ENCODE assay signal across 6 cellular contexts in the genomic region with DNA sequence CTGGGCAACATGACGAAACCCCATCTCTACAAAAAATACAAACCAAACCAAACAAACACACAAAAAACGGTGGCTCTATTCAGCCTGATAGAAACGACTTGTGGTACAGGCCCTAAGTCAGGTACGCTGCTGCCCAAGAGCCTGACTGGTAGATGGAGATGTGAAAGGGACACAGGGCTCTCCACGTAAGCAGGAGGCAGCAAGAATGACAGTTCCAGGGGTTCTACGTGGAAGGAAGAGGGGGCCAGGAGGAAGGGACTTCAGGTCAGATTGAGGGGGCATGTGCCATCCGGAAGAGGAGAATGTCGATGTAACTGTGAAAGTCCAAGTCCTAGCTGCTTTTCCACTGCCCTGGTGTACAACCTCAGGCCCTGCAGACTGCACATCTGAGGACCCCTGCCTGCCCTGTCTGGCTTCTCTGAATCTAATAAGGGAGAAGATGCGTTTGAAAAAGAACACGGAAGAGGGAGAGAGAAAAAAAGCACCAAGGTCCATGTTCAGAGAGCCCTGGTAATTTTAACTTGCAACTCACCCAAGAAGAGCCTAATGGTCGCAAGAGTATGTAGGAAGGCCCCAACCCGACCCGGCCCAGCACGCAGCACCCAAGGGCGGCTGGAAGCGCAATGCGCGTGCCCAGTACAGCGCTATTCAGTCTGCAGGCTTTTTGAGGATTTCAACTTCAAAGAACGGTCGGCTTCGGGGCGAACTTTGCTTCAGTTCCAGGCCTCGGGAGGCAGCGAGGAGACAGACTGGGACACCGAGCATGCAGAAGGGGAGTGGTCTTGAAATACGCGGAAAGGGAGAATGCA. TPM values are rescaled to one million over a fixed set of nuclear protein-coding genes. Genes with fewer than 3 reads are reported as not detected.
DNase-seq lines count a peak whose midpoint lies in the region.

No MANE protein-coding gene starts in this region.

- H3K27me3 Mint-ChIP-seq in activated naive CD8-positive, alpha-beta T cell treated with anti-CD3 and anti-CD28 coated beads for 36 hours = no peaks in the 10 kb centered on the region

- H3K36me3 Mint-ChIP-seq in activated naive CD8-positive, alpha-beta T cell treated with anti-CD3 and anti-CD28 coated beads for 36 hours = peaks cover 27% of the 10 kb centered on the region

- peaks cover 54% of the 10 kb centered on the region for H3K4me1 Mint-ChIP-seq in activated naive CD8-positive, alpha-beta T cell treated with anti-CD3 and anti-CD28 coated beads for 36 hours

- H3K9me3 Mint-ChIP-seq in activated naive CD8-positive, alpha-beta T cell treated with anti-CD3 and anti-CD28 coated beads for 36 hours = no peaks in the 10 kb centered on the region

- H3K4me3 ChIP-seq in mononuclear cell (ENCODE audit: low read length) = peak overlapping the region; percentile 60

- peak overlapping the region; percentile 97 for H3K27ac Mint-ChIP-seq in activated naive CD8-positive, alpha-beta T cell treated with anti-CD3 and anti-CD28 coated beads for 36 hours

- peak; percentile 49 for DNase-seq in SIG-M5 treated with dmso at 0.1 percent for 504 hours (lab: John Stamatoyannopoulos, UW; ENCODE audit: unreplicated experiment)
- no peak for DNase-seq in SIG-M5 (lab: John Stamatoyannopoulos, UW)
- DNase-seq in activated naive CD8-positive, alpha-beta T cell treated with anti-CD3 and anti-CD28 coated beads for 36 hours = no peak
- DNase-seq in NCI-H1105 (lab: John Stamatoyannopoulos, UW) = no peak
- no peak for DNase-seq in stimulated activated CD4-positive, alpha-beta T cell treated with anti-CD3 and anti-CD28 coated beads, Interleukin-4, amount 100 ng/mL, for 1 hour

- peaks cover 83% of the 10 kb centered on the region for H3K4me1 ChIP-seq in mononuclear cell (ENCODE audit: insufficient read depth, low read length)

- H3K27me3 ChIP-seq in mononuclear cell (ENCODE audit: insufficient read depth, low read length) = no peaks in the 10 kb centered on the region

- H3K4me3 Mint-ChIP-seq in activated naive CD8-positive, alpha-beta T cell treated with anti-CD3 and anti-CD28 coated beads for 36 hours = peak overlapping the region; percentile 100

- no peaks in the 10 kb centered on the region for H3K9me3 ChIP-seq in mononuclear cell (ENCODE audit: low read depth, low read length)

RNA-seq across cellular contexts. Expression of gene ZNRD2, which starts 0.9 kb away (rescaled TPM):
- total RNA-seq in activated naive CD8-positive, alpha-beta T cell treated with anti-CD3 and anti-CD28 coated beads for 36 hours = 10 to 100 TPM; 59.1 to 63.3 TPM
- 16.8 TPM for total RNA-seq in mononuclear cell

RNA-seq across cellular contexts. Expression of gene FAM89B, which starts 3.0 kb away (rescaled TPM):
- total RNA-seq in activated naive CD8-positive, alpha-beta T cell treated with anti-CD3 and anti-CD28 coated beads for 36 hours = 10 to 100 TPM; 13.6 to 15.0 TPM
- total RNA-seq in mononuclear cell = 18.1 TPM

RNA-seq across cellular contexts. Expression of gene EHBP1L1, which starts 6.5 kb away (rescaled TPM):
- total RNA-seq in activated naive CD8-positive, alpha-beta T cell treated with anti-CD3 and anti-CD28 coated beads for 36 hours = 10 to 100 TPM; 55.7 to 60.0 TPM
- total RNA-seq in mononuclear cell = 79.1 TPM

RNA-seq across cellular contexts. Expression of gene LTBP3, which starts 11.2 kb away (rescaled TPM):
- total RNA-seq in activated naive CD8-positive, alpha-beta T cell treated with anti-CD3 and anti-CD28 coated beads for 36 hours = 10 to 100 TPM; 35.5 to 36.0 TPM
- total RNA-seq in mononuclear cell = 25.6 TPM

RNA-seq across cellular contexts. Expression of gene KCNK7, which starts 26.2 kb away (rescaled TPM):
- total RNA-seq in activated naive CD8-positive, alpha-beta T cell treated with anti-CD3 and anti-CD28 coated beads for 36 hours = under 1 TPM; 0.37 to 0.62 TPM
- total RNA-seq in mononuclear cell = 1.7 TPM
